In genomic region chr12:43988838-43989560, GRCh38 we compare ENCODE assay signal across 11 cellular contexts.
DNase-seq lines count a peak whose midpoint lies in the region; ATAC-seq and TF ChIP-seq lines count a peak whose summit lies in the region.
"Had no signal": no experiment of that assay in that cellular context is flagged by ENCODE, and none has a peak within 500 bp of the region (broad histone marks: within the 10 kb centered on the region; RNA-seq: fewer than 3 reads in every experiment).

No MANE protein-coding gene starts in this region.

- H3K27ac ChIP-seq in OCI-LY3 (ENCODE audit: low read length), result no peak overlapping the region
- H3K27ac ChIP-seq in Karpas-422 (ENCODE audit: low read length), result no peak overlapping the region

- no peaks in the 10 kb centered on the region for H4K20me1 ChIP-seq in OCI-LY3 (ENCODE audit: insufficient read depth, low read length)
- no peaks in the 10 kb centered on the region for H4K20me1 ChIP-seq in Karpas-422 (ENCODE audit: insufficient read depth, low read depth, low read length)

- no peak overlapping the region for H3K9ac ChIP-seq in OCI-LY3 (ENCODE audit: low read length)
- no peak overlapping the region for H3K9ac ChIP-seq in Karpas-422 (ENCODE audit: low read length)

- H3K27me3 ChIP-seq in OCI-LY3 (ENCODE audit: low read depth, low read length), result no peaks in the 10 kb centered on the region
- H3K27me3 ChIP-seq in Karpas-422 (ENCODE audit: low read length), result no peaks in the 10 kb centered on the region

- H2AFZ ChIP-seq in OCI-LY3 (ENCODE audit: low read depth, low read length) (no peak overlapping the region), Karpas-422 (ENCODE audit: low read length) (no peak overlapping the region)

- ATAC-seq in GM19395 (IDR thresholded peaks at IDR 0.05; ENCODE audit: unreplicated experiment), result peak; percentile 96
- ATAC-seq in HG02943 (IDR thresholded peaks at IDR 0.05; ENCODE audit: low read depth, unreplicated experiment), result peak; percentile 90
- ATAC-seq: CD8-positive, alpha-beta T cell; Panc1 had no signal

- H3K9me2 ChIP-seq in Karpas-422 (replicated peaks; ENCODE audit: insufficient read depth, low read length), result no peaks in the 10 kb centered on the region

- DNase-seq in GM10248 (ENCODE audit: extremely low spot score) (peak; percentile 16), NCI-H146 (lab: John Stamatoyannopoulos, UW) (no peak), Ammon's horn (ENCODE audit: low spot score) (no peak), Karpas-422 (no peak)
- DNase-seq in stimulated activated CD4-positive, alpha-beta T cell treated with anti-CD3 and anti-CD28 coated beads, Interleukin-4, amount 100 ng/mL, for 24 hours, result no peak
- DNase-seq: CD8-positive, alpha-beta T cell; midbrain had no signal

- no peaks in the 10 kb centered on the region for H3K36me3 ChIP-seq in OCI-LY3 (replicated peaks; ENCODE audit: low read depth, low read length)
- no peaks in the 10 kb centered on the region for H3K36me3 ChIP-seq in Karpas-422 (ENCODE audit: insufficient read depth, low read length)

- H3K9me3 ChIP-seq in OCI-LY3 (ENCODE audit: insufficient read depth, low read length), result no peaks in the 10 kb centered on the region
- H3K9me3 ChIP-seq in Karpas-422 (ENCODE audit: low read length), result no peaks in the 10 kb centered on the region

- POLR2A ChIA-PET in GM10248 (lab: Yijun Ruan, JAX), result no interaction called here

- CTCF ChIA-PET in GM10248 (lab: Yijun Ruan, JAX), result interaction anchor here (0.8 to 2.5 kb wide), 3 partner anchors 12 to 26 kb away, joined by 3 to 12 read pairs (median 4); no protein-coding TSS in a partner anchor

- peaks cover 17% of the 10 kb centered on the region for H3K4me1 ChIP-seq in OCI-LY3 (ENCODE audit: low read length)
- no peaks in the 10 kb centered on the region for H3K4me1 ChIP-seq in Karpas-422 (ENCODE audit: low read length)

- peak overlapping the region; percentile 72 for H3K4me2 ChIP-seq in OCI-LY3 (ENCODE audit: low read length)
- no peak overlapping the region for H3K4me2 ChIP-seq in Karpas-422 (ENCODE audit: low read depth, low read length, poor library complexity, severe bottlenecking)

- H3K79me2 ChIP-seq in OCI-LY3 (ENCODE audit: low read length), result no peaks in the 10 kb centered on the region
- H3K79me2 ChIP-seq in Karpas-422 (ENCODE audit: low read length), result no peaks in the 10 kb centered on the region

- TF ChIP-seq CTCF in GM10248 (IDR thresholded peaks at IDR 0.05; ENCODE audit: control extremely low read depth, extremely low read depth, low read depth, missing control alignments) (no peak), OCI-LY3 (IDR thresholded peaks at IDR 0.05; ENCODE audit: low read depth, low read length) (no peak)

- H3K4me3 ChIP-seq in OCI-LY3 (ENCODE audit: low read length), result peak overlapping the region; percentile 59
- H3K4me3 ChIP-seq in Karpas-422 (ENCODE audit: low read length), result no peak overlapping the region
